12 cellular contexts compared by ENCODE assay signal in the genomic region with DNA sequence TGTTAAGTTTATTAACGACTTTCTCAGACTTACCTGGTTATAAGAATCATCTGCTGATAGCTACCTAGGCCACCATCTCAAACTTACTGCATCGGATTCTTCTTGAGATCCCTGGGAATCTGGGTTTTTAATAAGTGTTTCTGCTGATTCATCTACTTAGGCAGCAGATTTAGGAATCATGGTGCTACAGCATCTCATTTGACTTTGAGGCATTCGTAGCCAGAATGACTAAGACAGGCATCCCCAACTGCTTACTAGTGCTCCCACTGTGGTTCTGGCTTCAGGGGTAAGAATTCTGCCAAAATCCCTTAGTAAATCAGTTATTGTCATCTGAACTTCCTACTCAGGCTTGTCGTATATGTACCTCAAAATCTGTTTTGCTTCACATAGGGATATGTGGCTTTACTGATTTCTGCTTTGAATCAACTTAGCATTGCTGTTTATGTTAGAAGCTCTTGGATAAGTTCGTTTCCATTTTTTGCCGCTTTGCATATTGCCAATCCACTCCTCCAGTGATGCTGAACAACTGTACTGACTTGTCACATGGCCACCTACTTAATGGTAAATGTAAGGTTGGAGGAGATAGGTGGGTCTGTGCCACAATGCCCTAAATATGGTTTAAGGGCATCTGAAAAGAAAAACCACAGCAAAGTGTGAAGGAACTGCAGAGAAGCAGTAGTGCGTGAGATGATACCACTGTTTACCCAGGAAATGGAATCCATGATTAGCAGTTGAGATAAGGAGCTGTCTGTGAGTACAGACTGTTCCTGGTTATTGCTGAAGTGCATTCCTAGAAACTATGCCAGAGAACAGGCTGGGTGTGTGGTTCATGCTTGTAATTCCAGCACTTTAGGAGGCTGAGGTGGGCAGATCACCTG.
DNase-seq lines count a peak whose midpoint lies in the region; ATAC-seq, FAIRE-seq and TF ChIP-seq lines count a peak whose summit lies in the region.
"Had no signal": no experiment of that assay in that cellular context is flagged by ENCODE, and none has a peak within 500 bp of the region (broad histone marks: within the 10 kb centered on the region; RNA-seq: fewer than 3 reads in every experiment).

No MANE protein-coding gene starts in this region.

- TF ChIP-seq CTCF in CD4-positive, alpha-beta T cell (IDR thresholded peaks at IDR 0.05), result no peak
- TF ChIP-seq CTCF in bronchial epithelial cell (IDR thresholded peaks at IDR 0.05; ENCODE audit: insufficient read depth, low read length, severe bottlenecking), result no peak

- intact Hi-C loops in CD4-positive, alpha-beta T cell (cut with DNase I, micrococcal nuclease), result loop anchor here (5.0 kb wide), 2 partner anchors 378 to 583 kb away; no protein-coding TSS in a partner anchor

- H3K9me3 Mint-ChIP-seq in CD4-positive, alpha-beta T cell, result no peaks in the 10 kb centered on the region
- H3K9me3 Mint-ChIP-seq in naive B cell, result no peaks in the 10 kb centered on the region

- no peaks in the 10 kb centered on the region for H3K9me3 ChIP-seq in CD4-positive, alpha-beta T cell (ENCODE audit: control insufficient read depth, low read length)
- H3K9me3 ChIP-seq: heart right ventricle, sigmoid colon, suprapubic skin had no signal

- no peak overlapping the region for H3K4me3 Mint-ChIP-seq in CD4-positive, alpha-beta T cell
- peak overlapping the region in 2 of 8 donors; percentile 2 to 28 for H3K4me3 Mint-ChIP-seq in naive B cell

- DNase-seq in CD4-positive, alpha-beta T cell, result no peak
- peak; percentile 40 for DNase-seq in LHCN-M2 (ENCODE audit: low read depth)
- peak; percentile 24 for DNase-seq in bronchial epithelial cell (ENCODE audit: low read depth)
- no peak for DNase-seq in naive B cell
- no peak for DNase-seq in UCSD-AML1 (lab: John Stamatoyannopoulos, UW; ENCODE audit: unreplicated experiment)
- no peak for DNase-seq in cerebellar nuclear complex (lab: John Stamatoyannopoulos, UW)
- DNase-seq: heart right ventricle, NCI-H524 treated with DMSO at 0.1 percent for 48 hours, sigmoid colon had no signal

- no peaks in the 10 kb centered on the region for H3K27me3 Mint-ChIP-seq in CD4-positive, alpha-beta T cell
- no peaks in the 10 kb centered on the region for H3K27me3 Mint-ChIP-seq in naive B cell

- peak overlapping the region; percentile 19 for H3K27ac Mint-ChIP-seq in CD4-positive, alpha-beta T cell
- H3K27ac Mint-ChIP-seq in naive B cell, result peak overlapping the region in 4 of 6 donors; percentile 1 to 41 (median 24)

- FAIRE-seq in bronchial epithelial cell (lab: Jason Lieb, UNC), result no peak

- H3K27me3 ChIP-seq in CD4-positive, alpha-beta T cell (ENCODE audit: control insufficient read depth, insufficient read depth, low read length), result no peaks in the 10 kb centered on the region
- no peaks in the 10 kb centered on the region for H3K27me3 ChIP-seq in bronchial epithelial cell (ENCODE audit: control insufficient read depth, insufficient read depth, low read length)
- H3K27me3 ChIP-seq: heart right ventricle, sigmoid colon, suprapubic skin had no signal

- peaks cover 41% of the 10 kb centered on the region for H3K36me3 Mint-ChIP-seq in CD4-positive, alpha-beta T cell (ENCODE audit: low read depth)
- peaks cover 8 to 15% of the 10 kb centered on the region in 2 donors for H3K36me3 Mint-ChIP-seq in naive B cell

- CTCF ChIA-PET in CD4-positive, alpha-beta T cell (lab: Charles Lee), result no interaction called here

- peaks cover 15% of the 10 kb centered on the region for H3K4me1 Mint-ChIP-seq in CD4-positive, alpha-beta T cell (ENCODE audit: low read depth)
- H3K4me1 Mint-ChIP-seq in naive B cell, result peaks cover 9 to 15% (median 9%) of the 10 kb centered on the region in 3 donors

- H3K36me3 ChIP-seq in bronchial epithelial cell (ENCODE audit: control insufficient read depth, insufficient read depth, low read length), result peaks cover 8% of the 10 kb centered on the region

- H3K4me3 ChIP-seq in bronchial epithelial cell (ENCODE audit: low read depth, low read length), result no peak overlapping the region
- H3K4me3 ChIP-seq: heart right ventricle, sigmoid colon, suprapubic skin had no signal

- no peak overlapping the region for H3K27ac ChIP-seq in CD4-positive, alpha-beta T cell (ENCODE audit: low read depth, low read length)
- H3K27ac ChIP-seq: sigmoid colon, suprapubic skin had no signal

- no peak for ATAC-seq in CD4-positive, alpha-beta T cell (ENCODE audit: poor library complexity)
- ATAC-seq in naive B cell (ENCODE audit: low read depth in 2 of 2), result peak in 1 of 2 donors; percentile 20
- ATAC-seq in GM19467 (IDR thresholded peaks at IDR 0.05; ENCODE audit: unreplicated experiment), result no peak
- ATAC-seq in HG03139 (IDR thresholded peaks at IDR 0.05; ENCODE audit: unreplicated experiment), result no peak

- POLR2A ChIA-PET in CD4-positive, alpha-beta T cell (lab: Charles Lee), result no interaction called here

Comparison
In these comparisons a context has a peak if more than half of its experiments do, and no peak if none do; other contexts are left out.
1. DNase-seq: peak in LHCN-M2 (single experiment) and bronchial epithelial cell (single experiment); none in CD4-positive, alpha-beta T cell (0 of 10), naive B cell (single experiment), UCSD-AML1 (single experiment) and cerebellar nuclear complex (0 of 2).